ENCODE assay signal across 8 cellular contexts in genomic region chrX:74422029-74422352, GRCh38. TPM values are rescaled to one million over a fixed set of nuclear protein-coding genes. Genes with fewer than 3 reads are reported as not detected.
A peak's percentile ranks its signal among the peaks of the same experiment; 100 is the strongest.
DNase-seq lines count a peak whose midpoint lies in the region; ATAC-seq and TF ChIP-seq lines count a peak whose summit lies in the region.

No MANE protein-coding gene starts in this region.

- no peak overlapping the region for H3K27ac ChIP-seq in AG04450 (ENCODE audit: low read depth, low read length)

- peak overlapping the region; percentile 68 for H3K4me3 ChIP-seq in AG04450 (ENCODE audit: low read depth, low read length)
- H3K4me3 ChIP-seq in MG63: peak overlapping the region; percentile 53

- no peak for TF ChIP-seq CTCF in AG04450 (IDR thresholded peaks at IDR 0.05; ENCODE audit: low read depth, low read length)
- no peak for TF ChIP-seq CTCF in endothelial cell (IDR thresholded peaks at IDR 0.05; ENCODE audit: unreplicated experiment)

- H3K4me3 Mint-ChIP-seq in endothelial cell (ENCODE audit: unreplicated experiment): peak overlapping the region; percentile 86
- H3K4me3 Mint-ChIP-seq in natural killer cell treated with Interleukin-12 subunit alpha and Interleukin-12 subunit beta and Interleukin-15 and Interleukin-18, amount 100 ng/mL, for 72 hours: peak overlapping the region; percentile 39

- H3K27me3 ChIP-seq in AG04450 (ENCODE audit: control insufficient read depth, insufficient read depth, low read length) (no peaks in the 10 kb centered on the region), MG63 (no peaks in the 10 kb centered on the region)

- ATAC-seq in natural killer cell treated with Interleukin-12 subunit alpha and Interleukin-12 subunit beta and Interleukin-15 and Interleukin-18, amount 100 ng/mL, for 72 hours: peak in 1 of 2 donors; percentile 1
- ATAC-seq in HG02870 (IDR thresholded peaks at IDR 0.05; ENCODE audit: unreplicated experiment): no peak

- no peak overlapping the region for H3K27ac Mint-ChIP-seq in endothelial cell (ENCODE audit: unreplicated experiment)
- no peak overlapping the region for H3K27ac Mint-ChIP-seq in natural killer cell treated with Interleukin-12 subunit alpha and Interleukin-12 subunit beta and Interleukin-15 and Interleukin-18, amount 100 ng/mL, for 72 hours

- no peak for DNase-seq in AG04450 (ENCODE audit: low read depth, low spot score)
- no peak for DNase-seq in MG63
- DNase-seq in endothelial cell (ENCODE audit: low spot score): no peak
- DNase-seq in natural killer cell treated with Interleukin-12 subunit alpha and Interleukin-12 subunit beta and Interleukin-15 and Interleukin-18, amount 100 ng/mL, for 72 hours (ENCODE audit: low spot score): no peak
- no peak for DNase-seq in islet precursor cell
- DNase-seq in H4 (ENCODE audit: low spot score): no peak
- DNase-seq in activated CD4-positive, alpha-beta T cell treated with anti-CD3 and anti-CD28 coated beads for 4 hours: no peak

- no peaks in the 10 kb centered on the region for H3K36me3 Mint-ChIP-seq in endothelial cell (ENCODE audit: low read depth, unreplicated experiment)
- no peaks in the 10 kb centered on the region for H3K36me3 Mint-ChIP-seq in natural killer cell treated with Interleukin-12 subunit alpha and Interleukin-12 subunit beta and Interleukin-15 and Interleukin-18, amount 100 ng/mL, for 72 hours

- H3K27me3 Mint-ChIP-seq in endothelial cell (ENCODE audit: unreplicated experiment): no peaks in the 10 kb centered on the region
- peaks cover 7 to 18% of the 10 kb centered on the region in 2 donors for H3K27me3 Mint-ChIP-seq in natural killer cell treated with Interleukin-12 subunit alpha and Interleukin-12 subunit beta and Interleukin-15 and Interleukin-18, amount 100 ng/mL, for 72 hours

- POLR2A ChIA-PET in AG04450 (lab: Yijun Ruan, JAX): interaction anchor here (0.9 to 2.8 kb wide), 2 partner anchors 28 to 113 kb away, joined by 3 to 9 read pairs; no protein-coding TSS in a partner anchor

- H3K9me3 Mint-ChIP-seq in endothelial cell (ENCODE audit: unreplicated experiment): no peaks in the 10 kb centered on the region
- H3K9me3 Mint-ChIP-seq in natural killer cell treated with Interleukin-12 subunit alpha and Interleukin-12 subunit beta and Interleukin-15 and Interleukin-18, amount 100 ng/mL, for 72 hours: no peaks in the 10 kb centered on the region

- CTCF ChIA-PET in AG04450 (lab: Charles Lee): no interaction called here

- H3K36me3 ChIP-seq in MG63: no peaks in the 10 kb centered on the region

- no peaks in the 10 kb centered on the region for H3K9me3 ChIP-seq in AG04450 (ENCODE audit: control insufficient read depth, insufficient read depth, low read length)
- no peaks in the 10 kb centered on the region for H3K9me3 ChIP-seq in MG63

- no peaks in the 10 kb centered on the region for H3K4me1 Mint-ChIP-seq in endothelial cell (ENCODE audit: unreplicated experiment)
- peaks cover 0 to 9% of the 10 kb centered on the region in 2 donors for H3K4me1 Mint-ChIP-seq in natural killer cell treated with Interleukin-12 subunit alpha and Interleukin-12 subunit beta and Interleukin-15 and Interleukin-18, amount 100 ng/mL, for 72 hours (ENCODE audit: low read depth in 2 of 2)

RNA-seq across cellular contexts. Expression of gene SLC16A2, which starts 0.7 kb away (rescaled TPM):
- 38.5 and 42.6 TPM in 2 replicates for polyA plus RNA-seq in AG04450 (2011; rRNA removed)
- 33.1 and 38.7 TPM in 2 replicates for polyA minus RNA-seq in AG04450 (2011; rRNA and poly(A)+ RNA removed)
- 2.0 and 6.2 TPM in 2 replicates for total RNA-seq in MG63 (2014; rRNA removed; shearing (Covaris generic); ENCODE audit: low replicate concordance)
- 32.4 TPM for total RNA-seq in endothelial cell (ENCODE audit: unreplicated experiment)
- not detected for total RNA-seq in natural killer cell treated with Interleukin-12 subunit alpha and Interleukin-12 subunit beta and Interleukin-15 and Interleukin-18, amount 100 ng/mL, for 72 hours
- total RNA-seq in H4 (2014; rRNA removed; shearing (Covaris generic)): 3.8 and 4.9 TPM in 2 replicates
